Comparison of ENCODE assay signal across 26 cellular contexts in genomic region chr9:78767449-78767848, GRCh38.
"Had no signal": no experiment of that assay in that cellular context is flagged by ENCODE, and none has a peak within 500 bp of the region (broad histone marks: within the 10 kb centered on the region; RNA-seq: fewer than 3 reads in every experiment).

No MANE protein-coding gene starts in this region.

- H3K27ac ChIP-seq: adrenal gland, body of pancreas, epithelial cell of prostate, esophagus squamous epithelium had no signal

- H3K9me3 ChIP-seq: adrenal gland, body of pancreas, esophagus squamous epithelium had no signal

- H3K4me1 ChIP-seq: adrenal gland, body of pancreas, esophagus squamous epithelium had no signal

- H3K36me3 ChIP-seq: adrenal gland, esophagus squamous epithelium had no signal

- H3K27me3 ChIP-seq: adrenal gland, body of pancreas, esophagus squamous epithelium had no signal

- DNase-seq: activated CD4-positive, alpha-beta memory T cell treated with anti-CD3 and anti-CD28 coated beads for 36 hours; activated CD4-positive, alpha-beta T cell treated with anti-CD3 and anti-CD28 coated beads for 36 hours; activated CD4-positive, alpha-beta T cell treated with anti-CD3 and anti-CD28 coated beads, Interleukin-2, amount 10 ng/mL, durations not matched to agents 24 days and 14 days; activated CD4-positive, CD25-positive, alpha-beta regulatory T cell; activated CD4-positive, CD25-positive, alpha-beta regulatory T cell treated with anti-CD3 and anti-CD28 coated beads, Interleukin-2, amount 50 U/mL, for 72 hours; activated CD8-positive, alpha-beta memory T cell treated with anti-CD3 and anti-CD28 coated beads, Interleukin-2, amount 10 ng/mL, durations not matched to agents 7 days and 5 days; activated CD8-positive, alpha-beta memory T cell treated with anti-CD3 and anti-CD28 coated beads, Interleukin-2, amount 50 U/mL, for 4 hours; activated CD8-positive, alpha-beta T cell treated with anti-CD3 and anti-CD28 coated beads, Interleukin-2, amount 10 ng/mL, durations not matched to agents 7 days and 5 days; activated effector memory CD4-positive, alpha-beta T cell treated with anti-CD3 and anti-CD28 coated beads, Interleukin-2, amount 50 U/mL, for 16 hours; activated naive CD4-positive, alpha-beta T cell treated with anti-CD3 and anti-CD28 coated beads for 36 hours; activated naive CD8-positive, alpha-beta T cell treated with anti-CD3 and anti-CD28 coated beads for 36 hours; activated naive CD8-positive, alpha-beta T cell treated with anti-CD3 and anti-CD28 coated beads, Interleukin-2, amount 50 U/mL, for 24 hours; activated T-cell treated with anti-CD3 and anti-CD28 coated beads, Interleukin-2, amount 50 U/mL, for 1 hour; activated T-cell treated with anti-CD3 and anti-CD28 coated beads, Interleukin-2, amount 50 U/mL, for 48 hours; adrenal gland; aorta; body of pancreas; caudate nucleus; cortex of kidney; effector CD8-positive, alpha-beta T cell; esophagus squamous epithelium; foreskin melanocyte; SW 1271; T-cell; T1000 had no signal

- H3K4me3 ChIP-seq: adrenal gland, body of pancreas, esophagus squamous epithelium had no signal
